ENCODE assay signal across 10 cellular contexts in the genomic region with DNA sequence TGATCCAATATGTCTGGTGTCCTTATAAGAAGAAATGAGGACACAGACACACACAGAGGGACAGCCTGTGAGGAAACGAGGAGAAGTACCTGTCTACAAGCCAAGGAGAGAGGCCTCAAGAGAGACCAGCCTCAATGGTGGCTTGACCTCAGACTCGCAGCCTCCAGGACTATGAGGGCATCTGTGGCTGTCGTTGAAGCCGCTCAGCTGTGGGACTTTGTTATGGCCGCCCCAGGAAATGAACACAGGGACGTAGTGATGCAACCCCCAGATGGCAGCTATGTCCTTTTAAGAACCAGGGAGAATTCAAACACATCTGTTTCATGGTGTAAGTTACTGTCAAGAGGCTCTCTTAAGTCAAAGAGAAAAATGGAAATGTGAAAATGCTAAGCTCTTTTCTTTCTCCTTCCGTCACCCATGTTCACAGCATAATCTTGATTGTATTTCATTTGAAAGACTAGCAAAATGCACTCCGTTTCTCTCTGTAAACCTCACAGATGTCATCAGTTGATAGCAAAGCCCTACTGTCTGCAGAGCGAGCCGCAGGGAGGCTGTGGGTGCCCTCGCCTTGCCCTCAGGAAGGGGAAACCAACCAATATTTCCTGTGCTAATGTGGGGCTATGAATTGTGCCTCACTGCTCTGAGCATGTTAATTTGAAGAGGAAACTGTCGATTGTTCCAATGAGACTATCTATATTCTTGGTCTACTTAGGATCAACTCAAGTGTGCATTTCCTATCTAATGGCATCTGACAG. TPM values are rescaled to one million over a fixed set of nuclear protein-coding genes. Genes with fewer than 3 reads are reported as not detected.
DNase-seq lines count a peak whose midpoint lies in the region; ATAC-seq lines count a peak whose summit lies in the region.
"Had no signal": no experiment of that assay in that cellular context is flagged by ENCODE, and none has a peak within 500 bp of the region (broad histone marks: within the 10 kb centered on the region; RNA-seq: fewer than 3 reads in every experiment).

No MANE protein-coding gene starts in this region.

- peak overlapping the region; percentile 69 for H3K4me3 Mint-ChIP-seq in activated naive CD8-positive, alpha-beta T cell treated with anti-CD3 and anti-CD28 coated beads, Interleukin-2, amount 10 ng/mL, durations not matched to agents 7 days and 5 days

- peak overlapping the region; percentile 91 for H3K27ac Mint-ChIP-seq in activated naive CD8-positive, alpha-beta T cell treated with anti-CD3 and anti-CD28 coated beads, Interleukin-2, amount 10 ng/mL, durations not matched to agents 7 days and 5 days

- POLR2A ChIA-PET in activated naive CD8-positive, alpha-beta T cell treated with anti-CD3 and anti-CD28 coated beads, Interleukin-2, amount 10 ng/mL, durations not matched to agents 7 days and 5 days (lab: Charles Lee): interaction anchor here (0.6 to 12.9 kb wide), 8 partner anchors 8 to 64 kb away, joined by 3 to 182 read pairs (median 4); a partner anchor contains a TSS

- H3K9me3 Mint-ChIP-seq in activated naive CD8-positive, alpha-beta T cell treated with anti-CD3 and anti-CD28 coated beads, Interleukin-2, amount 10 ng/mL, durations not matched to agents 7 days and 5 days: no peaks in the 10 kb centered on the region

- H3K36me3 Mint-ChIP-seq in activated naive CD8-positive, alpha-beta T cell treated with anti-CD3 and anti-CD28 coated beads, Interleukin-2, amount 10 ng/mL, durations not matched to agents 7 days and 5 days: peaks cover 71% of the 10 kb centered on the region

- H3K4me1 Mint-ChIP-seq in activated naive CD8-positive, alpha-beta T cell treated with anti-CD3 and anti-CD28 coated beads, Interleukin-2, amount 10 ng/mL, durations not matched to agents 7 days and 5 days: peaks cover 64% of the 10 kb centered on the region

- peak; percentile 64 for ATAC-seq in HG02759 (IDR thresholded peaks at IDR 0.05; ENCODE audit: unreplicated experiment)
- peak; percentile 77 for ATAC-seq in activated naive CD8-positive, alpha-beta T cell treated with anti-CD3 and anti-CD28 coated beads, Interleukin-2, amount 10 ng/mL, durations not matched to agents 7 days and 5 days (ENCODE audit: low read depth)

- DNase-seq in UCSD-AML1 (lab: John Stamatoyannopoulos, UW; ENCODE audit: unreplicated experiment): peak; percentile 72
- peak; percentile 80 for DNase-seq in activated naive CD8-positive, alpha-beta T cell treated with anti-CD3 and anti-CD28 coated beads, Interleukin-2, amount 10 ng/mL, durations not matched to agents 7 days and 5 days
- peak; percentile 58 to 66 for DNase-seq in stimulated activated CD8-positive, alpha-beta memory T cell treated with anti-CD3 and anti-CD28 coated beads, Interleukin-7, amount 100 ng/mL, for 4 hours (ENCODE audit: low read depth in 2 of 2)
- DNase-seq in A172 (ENCODE audit: low spot score): no peak
- DNase-seq in NCI-H774 (lab: John Stamatoyannopoulos, UW): no peak
- no peak for DNase-seq in DMS153 treated with DMSO at 0.1 percent for 48 hours (lab: John Stamatoyannopoulos, UW; ENCODE audit: unreplicated experiment)
- DNase-seq in EL: no peak
- DNase-seq: hypothalamus, NCI-H1417 had no signal

- H3K27me3 Mint-ChIP-seq in activated naive CD8-positive, alpha-beta T cell treated with anti-CD3 and anti-CD28 coated beads, Interleukin-2, amount 10 ng/mL, durations not matched to agents 7 days and 5 days: no peaks in the 10 kb centered on the region

RNA-seq across cellular contexts. Expression of a gene that starts 21.3 kb away (rescaled TPM):
- 10 to 100 TPM; 77.8 to 80.2 TPM for total RNA-seq in activated naive CD8-positive, alpha-beta T cell treated with anti-CD3 and anti-CD28 coated beads, Interleukin-2, amount 10 ng/mL, durations not matched to agents 7 days and 5 days
- total RNA-seq in A172 (2014; rRNA removed; shearing (Covaris generic)): not detected in 2 replicates

RNA-seq across cellular contexts. Expression of a gene that starts 29.2 kb away (rescaled TPM):
- 10 to 100 TPM in 1 of 2 experiments, 1 to 10 TPM in 1; 7.8 to 10.7 TPM for total RNA-seq in activated naive CD8-positive, alpha-beta T cell treated with anti-CD3 and anti-CD28 coated beads, Interleukin-2, amount 10 ng/mL, durations not matched to agents 7 days and 5 days
- 0.12 TPM in 1 of 2 replicates, not detected in the other for total RNA-seq in A172 (2014; rRNA removed; shearing (Covaris generic))

RNA-seq across cellular contexts. Expression of a gene that starts 58.7 kb away (rescaled TPM):
- not detected for total RNA-seq in activated naive CD8-positive, alpha-beta T cell treated with anti-CD3 and anti-CD28 coated beads, Interleukin-2, amount 10 ng/mL, durations not matched to agents 7 days and 5 days
- not detected in 2 replicates for total RNA-seq in A172 (2014; rRNA removed; shearing (Covaris generic))

Comparison
In these comparisons a context has a peak if more than half of its experiments do, and no peak if none do; other contexts are left out.
1. DNase-seq: peak in UCSD-AML1 (single experiment), activated naive CD8-positive, alpha-beta T cell treated with anti-CD3 and anti-CD28 coated beads, Interleukin-2, amount 10 ng/mL, durations not matched to agents 7 days and 5 days (single experiment) and stimulated activated CD8-positive, alpha-beta memory T cell treated with anti-CD3 and anti-CD28 coated beads, Interleukin-7, amount 100 ng/mL, for 4 hours (2 of 2); none in A172 (single experiment), NCI-H774 (single experiment), DMS153 treated with DMSO at 0.1 percent for 48 hours (single experiment) and EL (single experiment).
2. RNA of a gene that starts 21.3 kb away (total RNA-seq): 77.8 to 80.2 TPM in activated naive CD8-positive, alpha-beta T cell treated with anti-CD3 and anti-CD28 coated beads, Interleukin-2, amount 10 ng/mL, durations not matched to agents 7 days and 5 days; not detected in A172; every median in the first group is over 10 times any median in the second.